9 cellular contexts compared by ENCODE assay signal in genomic region chr1:80218112-80218511, GRCh38.
A peak's percentile ranks its signal among the peaks of the same experiment; 100 is the strongest.
DNase-seq lines count a peak whose midpoint lies in the region; ATAC-seq and TF ChIP-seq lines count a peak whose summit lies in the region.
"Had no signal": no experiment of that assay in that cellular context is flagged by ENCODE, and none has a peak within 500 bp of the region (broad histone marks: within the 10 kb centered on the region; RNA-seq: fewer than 3 reads in every experiment).

No MANE protein-coding gene starts in this region.

- POLR2A ChIA-PET in naive thymus-derived CD8-positive, alpha-beta T cell (lab: Charles Lee) = no interaction called here

- TF ChIP-seq CTCF in breast epithelium (IDR thresholded peaks at IDR 0.05) = peak in 2 of 3 donors; percentile 14 to 27

- no peak overlapping the region for H3K4me3 ChIP-seq in breast epithelium

- H3K27ac Mint-ChIP-seq in memory B cell = no peak overlapping the region
- no peak overlapping the region for H3K27ac Mint-ChIP-seq in naive thymus-derived CD8-positive, alpha-beta T cell

- H3K9me3 Mint-ChIP-seq in memory B cell = peaks cover 1% of the 10 kb centered on the region
- peaks cover 0 to 7% (median 0%) of the 10 kb centered on the region in 9 donors for H3K9me3 Mint-ChIP-seq in naive thymus-derived CD8-positive, alpha-beta T cell

- H3K27me3 Mint-ChIP-seq in memory B cell = no peaks in the 10 kb centered on the region
- H3K27me3 Mint-ChIP-seq in naive thymus-derived CD8-positive, alpha-beta T cell = no peaks in the 10 kb centered on the region
- H3K27me3 Mint-ChIP-seq: central memory CD8-positive, alpha-beta T cell had no signal

- TF ChIP-seq POLR2A in breast epithelium (IDR thresholded peaks at IDR 0.05) = no peak

- ATAC-seq in HG02798 (IDR thresholded peaks at IDR 0.05; ENCODE audit: poor library complexity, unreplicated experiment) (peak; percentile 81), memory B cell (ENCODE audit: low read depth) (peak; percentile 56)
- ATAC-seq in naive thymus-derived CD8-positive, alpha-beta T cell = no peak

- peak overlapping the region; percentile 16 to 35 for H3K27ac ChIP-seq in breast epithelium

- DNase-seq in NCI-H2196 (lab: John Stamatoyannopoulos, UW; ENCODE audit: unreplicated experiment) (peak; percentile 32), NCI-H2196 treated with DMSO at 0.1 percent for 48 hours (lab: John Stamatoyannopoulos, UW; ENCODE audit: unreplicated experiment) (no peak), NCI-H345 (lab: John Stamatoyannopoulos, UW) (peak; percentile 9), breast epithelium (ENCODE audit: low spot score in 2 of 2) (no peak), memory B cell (ENCODE audit: low spot score in 2 of 2) (peak in 1 of 2 donors; percentile 30), OCI-M2 (lab: John Stamatoyannopoulos, UW; ENCODE audit: unreplicated experiment) (no peak)
- no peak for DNase-seq in naive thymus-derived CD8-positive, alpha-beta T cell

- H3K4me3 Mint-ChIP-seq in memory B cell = no peak overlapping the region
- H3K4me3 Mint-ChIP-seq in naive thymus-derived CD8-positive, alpha-beta T cell = no peak overlapping the region
- H3K4me3 Mint-ChIP-seq: central memory CD8-positive, alpha-beta T cell had no signal

- no peaks in the 10 kb centered on the region for H3K36me3 ChIP-seq in breast epithelium

- no peaks in the 10 kb centered on the region for H3K27me3 ChIP-seq in breast epithelium

- H3K36me3 Mint-ChIP-seq in memory B cell = no peaks in the 10 kb centered on the region
- H3K36me3 Mint-ChIP-seq in naive thymus-derived CD8-positive, alpha-beta T cell = no peaks in the 10 kb centered on the region

- H3K4me1 Mint-ChIP-seq in memory B cell = peaks cover 6% of the 10 kb centered on the region
- H3K4me1 Mint-ChIP-seq in naive thymus-derived CD8-positive, alpha-beta T cell = no peaks in the 10 kb centered on the region
- H3K4me1 Mint-ChIP-seq: central memory CD8-positive, alpha-beta T cell had no signal

- intact Hi-C loops in breast epithelium (cut with DNase I; ENCODE audit: low total_unique reads) = no loop called here

- no peaks in the 10 kb centered on the region for H3K9me3 ChIP-seq in breast epithelium

- H3K4me1 ChIP-seq in breast epithelium = no peaks in the 10 kb centered on the region

Comparison
In these comparisons a context has a peak if more than half of its experiments do, and no peak if none do; other contexts are left out.
1. DNase-seq: peak in NCI-H2196 (single experiment) and NCI-H345 (single experiment); none in NCI-H2196 treated with DMSO at 0.1 percent for 48 hours (single experiment), breast epithelium (0 of 2), OCI-M2 (single experiment) and naive thymus-derived CD8-positive, alpha-beta T cell (0 of 10).
2. ATAC-seq: peak in HG02798 (single experiment) and memory B cell (single experiment); none in naive thymus-derived CD8-positive, alpha-beta T cell (0 of 2).